In the genomic region with DNA sequence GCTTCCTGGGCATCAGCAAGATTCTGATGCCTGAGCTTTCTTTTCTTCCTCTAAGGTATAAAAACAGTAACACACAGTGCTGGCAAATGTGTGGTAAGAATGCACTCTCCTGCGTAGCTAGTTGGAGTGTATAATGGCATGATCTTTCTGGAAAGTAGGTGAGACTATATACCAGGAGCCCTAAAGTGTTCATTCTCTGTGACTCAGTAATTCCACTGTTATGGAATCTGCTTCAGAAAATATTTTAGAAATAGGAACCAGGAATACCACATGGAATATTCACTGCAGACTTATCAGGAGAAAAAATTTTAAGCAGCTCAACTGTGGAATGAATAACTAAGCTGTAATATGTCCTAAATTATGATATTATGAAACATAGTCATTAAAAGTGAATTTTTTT, we compare ENCODE assay signal across 15 cellular contexts. TPM values are rescaled to one million over a fixed set of nuclear protein-coding genes. Genes with fewer than 3 reads are reported as not detected.
DNase-seq lines count a peak whose midpoint lies in the region; ATAC-seq and TF ChIP-seq lines count a peak whose summit lies in the region.
"Had no signal": no experiment of that assay in that cellular context is flagged by ENCODE, and none has a peak within 500 bp of the region (broad histone marks: within the 10 kb centered on the region; RNA-seq: fewer than 3 reads in every experiment).

No MANE protein-coding gene starts in this region.

- no peak overlapping the region for H3K9ac ChIP-seq in SK-N-SH

- H4K20me1 ChIP-seq in SK-N-SH (ENCODE audit: insufficient read depth) (no peaks in the 10 kb centered on the region), osteoblast (ENCODE audit: insufficient read depth, low read length) (no peaks in the 10 kb centered on the region)

- intact Hi-C loops in dorsolateral prefrontal cortex (cut with DNase I) = no loop called here
- intact Hi-C loops in head of caudate nucleus (cut with DNase I) = no loop called here

- 89% methylated on average over 1 of the region's 1 CpG for WGBS in SK-N-SH (ENCODE audit: low lambda C conversion rate)

- H2AFZ ChIP-seq in SK-N-SH (ENCODE audit: low read depth) (no peak overlapping the region), osteoblast (ENCODE audit: low read length) (no peak overlapping the region)

- 0 out of 4 replicates have a peak, but pooled peaks cover 0 to 4% of the 10 kb centered on the region in 2 experiments for H3K4me1 ChIP-seq in SK-N-SH (ENCODE audit: control insufficient read depth in 1 of 2, insufficient read depth in 2 of 2, low read depth in 1 of 2, low read length in 1 of 2)
- H3K4me1 ChIP-seq in osteoblast (ENCODE audit: insufficient read depth, low read length) = peaks cover 5% of the 10 kb centered on the region
- H3K4me1 ChIP-seq: SJCRH30 had no signal

- ATAC-seq in HG03460 (IDR thresholded peaks at IDR 0.05; ENCODE audit: unreplicated experiment) = no peak

- DNase-seq in AG20443 (ENCODE audit: low spot score) (peak; percentile 64), SK-N-SH (no peak), dorsolateral prefrontal cortex (no peak), osteoblast (ENCODE audit: insufficient read length, low spot score, missing footprints) (peak; percentile 49), AG08396 (ENCODE audit: low spot score) (no peak), HK-2 (ENCODE audit: unreplicated experiment) (no peak), head of caudate nucleus (no peak)
- DNase-seq: DMS153, H9, NCI-H1436, NCI-H226, NCI-H526 treated with DMSO at 0.1 percent for 48 hours had no signal

- POLR2A ChIA-PET in SK-N-SH (lab: Yijun Ruan, JAX) = no interaction called here

- no peak overlapping the region for H3K4me3 ChIP-seq in SK-N-SH (ENCODE audit: low read depth in 2 of 2, low read length in 1 of 2)
- no peak overlapping the region for H3K4me3 ChIP-seq in dorsolateral prefrontal cortex
- no peak overlapping the region for H3K4me3 ChIP-seq in osteoblast (ENCODE audit: insufficient read depth, low read length)
- H3K4me3 ChIP-seq: SJCRH30 had no signal

- TF ChIP-seq EP300 in SK-N-SH (IDR thresholded peaks at IDR 0.05; ENCODE audit: borderline replicate concordance in 1 of 2, low read depth in 1 of 2, low read length in 1 of 2) = no peak

- H3F3A ChIP-seq in SK-N-SH (replicated peaks; ENCODE audit: insufficient read depth) = peaks cover 29% of the 10 kb centered on the region

- peak overlapping the region; percentile 6 to 50; a peak in 2 of 4 replicates for H3K27ac ChIP-seq in SK-N-SH (ENCODE audit: low read depth in 2 of 2, low read length in 1 of 2)
- peak overlapping the region in 33 of 59 donors; percentile 2 to 64 (median 42) for H3K27ac ChIP-seq in dorsolateral prefrontal cortex
- peak overlapping the region; percentile 63 for H3K27ac ChIP-seq in osteoblast (ENCODE audit: low read depth, low read length)
- H3K27ac ChIP-seq: RWPE1, SJCRH30 had no signal

- H3K27me3 ChIP-seq in SK-N-SH (ENCODE audit: insufficient read depth) (no peaks in the 10 kb centered on the region), dorsolateral prefrontal cortex (no peaks in the 10 kb centered on the region), osteoblast (ENCODE audit: insufficient read depth, low read length) (no peaks in the 10 kb centered on the region)
- H3K27me3 ChIP-seq: SJCRH30 had no signal

- H3K79me2 ChIP-seq in SK-N-SH (ENCODE audit: insufficient read depth) (no peaks in the 10 kb centered on the region), osteoblast (ENCODE audit: insufficient read depth, low read length) (no peaks in the 10 kb centered on the region)

- TF ChIP-seq CTCF in SK-N-SH (IDR thresholded peaks at IDR 0.05) (no peak), dorsolateral prefrontal cortex (IDR thresholded peaks at IDR 0.05 in 54 of 56, conservative IDR thresholded peaks at IDR 0.05 in 2 of 56; ENCODE audit: low read depth in 1 of 56, partially characterized antibody in 56 of 56) (no peak), osteoblast (IDR thresholded peaks at IDR 0.05; ENCODE audit: extremely low read depth, low read depth, low read length) (no peak)

- no peak for TF ChIP-seq RAD21 in SK-N-SH (IDR thresholded peaks at IDR 0.05; ENCODE audit: low read length)

- no peak overlapping the region for H3K4me2 ChIP-seq in SK-N-SH
- no peak overlapping the region for H3K4me2 ChIP-seq in osteoblast (ENCODE audit: insufficient read depth, low read length)

- H3K9me3 ChIP-seq in SK-N-SH (no peaks in the 10 kb centered on the region), osteoblast (ENCODE audit: low read depth, low read length) (no peaks in the 10 kb centered on the region)
- H3K9me3 ChIP-seq: SJCRH30 had no signal

- CTCF ChIA-PET in SK-N-SH (lab: Yijun Ruan, JAX) = interaction anchor here (0.7 to 2.7 kb wide), 7 partner anchors 9 to 191 kb away, joined by 3 to 7 read pairs (median 4); a partner anchor contains a TSS

- H3K9me2 ChIP-seq in SK-N-SH = no peaks in the 10 kb centered on the region

- H3K36me3 ChIP-seq in SK-N-SH (replicated peaks in 1 of 2; ENCODE audit: control insufficient read depth in 1 of 2, insufficient read depth in 2 of 2, low read length in 1 of 2) (peaks cover 32 to 54% of the 10 kb centered on the region in 2 experiments), osteoblast (ENCODE audit: insufficient read depth, low read length) (peaks cover 67% of the 10 kb centered on the region)

TF ChIP-seq in SK-N-SH, 30 proteins besides CTCF, POLR2A, EP300 and RAD21:
- TF ChIP-seq TEAD4 (IDR thresholded peaks at IDR 0.05; ENCODE audit: borderline replicate concordance, insufficient read depth) = no peak
- no peak for TF ChIP-seq POLR2AphosphoS5 (IDR thresholded peaks at IDR 0.05; ENCODE audit: low read depth, low read length)
- TF ChIP-seq, protein P1, sequence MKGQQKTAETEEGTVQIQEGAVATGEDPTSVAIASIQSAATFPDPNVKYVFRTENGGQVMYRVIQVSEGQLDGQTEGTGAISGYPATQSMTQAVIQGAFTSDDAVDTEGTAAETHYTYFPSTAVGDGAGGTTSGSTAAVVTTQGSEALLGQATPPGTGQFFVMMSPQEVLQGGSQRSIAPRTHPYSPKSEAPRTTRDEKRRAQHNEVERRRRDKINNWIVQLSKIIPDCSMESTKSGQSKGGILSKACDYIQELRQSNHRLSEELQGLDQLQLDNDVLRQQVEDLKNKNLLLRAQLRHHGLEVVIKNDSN (IDR thresholded peaks at IDR 0.05; ENCODE audit: borderline replicate concordance, low read depth) = no peak
- TF ChIP-seq, protein P2, sequence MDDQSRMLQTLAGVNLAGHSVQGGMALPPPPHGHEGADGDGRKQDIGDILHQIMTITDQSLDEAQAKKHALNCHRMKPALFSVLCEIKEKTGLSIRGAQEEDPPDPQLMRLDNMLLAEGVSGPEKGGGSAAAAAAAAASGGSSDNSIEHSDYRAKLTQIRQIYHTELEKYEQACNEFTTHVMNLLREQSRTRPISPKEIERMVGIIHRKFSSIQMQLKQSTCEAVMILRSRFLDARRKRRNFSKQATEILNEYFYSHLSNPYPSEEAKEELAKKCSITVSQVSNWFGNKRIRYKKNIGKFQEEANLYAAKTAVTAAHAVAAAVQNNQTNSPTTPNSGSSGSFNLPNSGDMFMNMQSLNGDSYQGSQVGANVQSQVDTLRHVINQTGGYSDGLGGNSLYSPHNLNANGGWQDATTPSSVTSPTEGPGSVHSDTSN (IDR thresholded peaks at IDR 0.05) = no peak
- TF ChIP-seq NFIC (IDR thresholded peaks at IDR 0.05; ENCODE audit: borderline replicate concordance) = no peak
- TF ChIP-seq, protein P3, sequence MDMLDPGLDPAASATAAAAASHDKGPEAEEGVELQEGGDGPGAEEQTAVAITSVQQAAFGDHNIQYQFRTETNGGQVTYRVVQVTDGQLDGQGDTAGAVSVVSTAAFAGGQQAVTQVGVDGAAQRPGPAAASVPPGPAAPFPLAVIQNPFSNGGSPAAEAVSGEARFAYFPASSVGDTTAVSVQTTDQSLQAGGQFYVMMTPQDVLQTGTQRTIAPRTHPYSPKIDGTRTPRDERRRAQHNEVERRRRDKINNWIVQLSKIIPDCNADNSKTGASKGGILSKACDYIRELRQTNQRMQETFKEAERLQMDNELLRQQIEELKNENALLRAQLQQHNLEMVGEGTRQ (IDR thresholded peaks at IDR 0.05; ENCODE audit: borderline replicate concordance, low read depth, low read length) = no peak
- TF ChIP-seq, protein P4, sequence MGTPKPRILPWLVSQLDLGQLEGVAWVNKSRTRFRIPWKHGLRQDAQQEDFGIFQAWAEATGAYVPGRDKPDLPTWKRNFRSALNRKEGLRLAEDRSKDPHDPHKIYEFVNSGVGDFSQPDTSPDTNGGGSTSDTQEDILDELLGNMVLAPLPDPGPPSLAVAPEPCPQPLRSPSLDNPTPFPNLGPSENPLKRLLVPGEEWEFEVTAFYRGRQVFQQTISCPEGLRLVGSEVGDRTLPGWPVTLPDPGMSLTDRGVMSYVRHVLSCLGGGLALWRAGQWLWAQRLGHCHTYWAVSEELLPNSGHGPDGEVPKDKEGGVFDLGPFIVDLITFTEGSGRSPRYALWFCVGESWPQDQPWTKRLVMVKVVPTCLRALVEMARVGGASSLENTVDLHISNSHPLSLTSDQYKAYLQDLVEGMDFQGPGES (IDR thresholded peaks at IDR 0.05; ENCODE audit: low read depth, low read length) = no peak
- no peak for TF ChIP-seq EZH2phosphoT487 (IDR thresholded peaks at IDR 0.05; ENCODE audit: borderline replicate concordance, low read depth)
- TF ChIP-seq GABPA (IDR thresholded peaks at IDR 0.05; ENCODE audit: low read depth) = no peak
- TF ChIP-seq MXI1 (IDR thresholded peaks at IDR 0.05; ENCODE audit: low read depth, low read length) = no peak
- TF ChIP-seq SIN3A (IDR thresholded peaks at IDR 0.05; ENCODE audit: borderline replicate concordance, low read depth, low read length) = no peak
- no peak for TF ChIP-seq TCF12 (IDR thresholded peaks at IDR 0.05)
- no peak for TF ChIP-seq ELF1 (IDR thresholded peaks at IDR 0.05)
- no peak for TF ChIP-seq FOSL2 (IDR thresholded peaks at IDR 0.05; ENCODE audit: borderline replicate concordance, low read depth)
- no peak for TF ChIP-seq JUND (IDR thresholded peaks at IDR 0.05)
- TF ChIP-seq RCOR1 (IDR thresholded peaks at IDR 0.05; ENCODE audit: low read length) = no peak

RNA-seq across cellular contexts. Expression of a gene that starts 16.9 kb away (rescaled TPM):
- 18.8 and 21.1 TPM in 2 replicates for polyA plus RNA-seq in SK-N-SH (2012; rRNA removed)
- polyA plus RNA-seq in SK-N-SH (2012; cell fraction: cytosol; rRNA removed) = 28.9 and 32.1 TPM in 2 replicates
- 11.2 and 21.7 TPM in 2 replicates for polyA plus RNA-seq in SK-N-SH (2012; cell fraction: nucleus; rRNA removed)
- 10 to 100 TPM; 28.8 to 70.9 (median 55.4) TPM for total RNA-seq in dorsolateral prefrontal cortex
- total RNA-seq in osteoblast = 48.9 and 53.9 TPM in 2 replicates

Comparison
In these comparisons a context has a peak if more than half of its experiments do, and no peak if none do; other contexts are left out.
1. DNase-seq: peak in AG20443 (single experiment) and osteoblast (single experiment); none in SK-N-SH (single experiment), dorsolateral prefrontal cortex (0 of 10), AG08396 (single experiment), HK-2 (single experiment) and head of caudate nucleus (0 of 42).
2. Peak in every context shown above with its lines, with median percentiles within 50 percentile points of each other: H3K27ac ChIP-seq.